Comparison of ENCODE assay signal across 14 cellular contexts in the genomic region with DNA sequence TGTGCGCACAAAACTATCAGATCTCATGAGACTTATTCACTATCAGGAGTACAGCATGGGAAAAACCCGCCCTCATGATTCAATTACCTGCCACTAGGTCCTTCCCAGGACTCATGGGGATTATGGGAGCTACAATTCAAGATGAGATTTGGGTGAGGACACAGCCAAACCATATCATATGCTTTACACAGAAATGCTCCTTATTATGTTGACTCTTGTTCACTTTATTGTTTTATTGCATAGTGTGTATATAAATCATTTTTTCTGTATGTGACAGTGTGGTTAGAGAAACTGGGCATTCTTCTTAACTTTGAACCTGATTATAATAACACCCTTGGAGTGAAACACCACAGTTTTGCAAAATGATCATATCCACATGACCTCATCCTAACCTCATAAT.
"Had no signal": no experiment of that assay in that cellular context is flagged by ENCODE, and none has a peak within 500 bp of the region (broad histone marks: within the 10 kb centered on the region; RNA-seq: fewer than 3 reads in every experiment).

No MANE protein-coding gene starts in this region.

- H3K4me3 ChIP-seq: coronary artery, dorsolateral prefrontal cortex, esophagus muscularis mucosa, gastroesophageal sphincter, heart left ventricle, left lung, lower lobe of right lung had no signal

- H3K27ac ChIP-seq: coronary artery, dorsolateral prefrontal cortex, esophagus muscularis mucosa, foreskin keratinocyte, gastroesophageal sphincter, left lung, lower lobe of right lung had no signal

- DNase-seq: dermis blood vessel endothelial cell; effector CD4-positive, alpha-beta T cell; effector memory CD4-positive, alpha-beta T cell; foreskin keratinocyte; heart left ventricle; hippocampal formation; left ventricle myocardium superior; lower lobe of right lung; mesenchymal stem cell had no signal

- H3K27me3 ChIP-seq: esophagus muscularis mucosa, foreskin keratinocyte, gastroesophageal sphincter, heart left ventricle had no signal

- H3K9me3 ChIP-seq: esophagus muscularis mucosa, gastroesophageal sphincter, heart left ventricle, lower lobe of right lung had no signal

- H3K4me1 ChIP-seq: esophagus muscularis mucosa, foreskin keratinocyte, left lung, lower lobe of right lung had no signal

- H3K36me3 ChIP-seq: esophagus muscularis mucosa, gastroesophageal sphincter, heart left ventricle, left lung, lower lobe of right lung had no signal

- ATAC-seq: foreskin keratinocyte, gastroesophageal sphincter, heart left ventricle, left lung, left ventricle myocardium superior, lower lobe of right lung had no signal
